Comparison of ENCODE assay signal across 1 cellular context in genomic region chr1:105914403-105914802, GRCh38.
TF ChIP-seq lines count a peak whose summit lies in the region.

No MANE protein-coding gene starts in this region.

TF ChIP-seq in GM23338, 12 proteins besides CTCF, POLR2A, EP300 and RAD21 (continued from another document):
- TF ChIP-seq ZNF462 (CRISPR knock-in tag; IDR thresholded peaks at IDR 0.05) (no peak), EZH2phosphoT487 (IDR thresholded peaks at IDR 0.05; ENCODE audit: unreplicated experiment) (no peak), ZNF114 (CRISPR knock-in tag; IDR thresholded peaks at IDR 0.05) (no peak), CREB1 (CRISPR knock-in tag; IDR thresholded peaks at IDR 0.05; ENCODE audit: low read depth) (no peak)
- TF ChIP-seq, protein P1, sequence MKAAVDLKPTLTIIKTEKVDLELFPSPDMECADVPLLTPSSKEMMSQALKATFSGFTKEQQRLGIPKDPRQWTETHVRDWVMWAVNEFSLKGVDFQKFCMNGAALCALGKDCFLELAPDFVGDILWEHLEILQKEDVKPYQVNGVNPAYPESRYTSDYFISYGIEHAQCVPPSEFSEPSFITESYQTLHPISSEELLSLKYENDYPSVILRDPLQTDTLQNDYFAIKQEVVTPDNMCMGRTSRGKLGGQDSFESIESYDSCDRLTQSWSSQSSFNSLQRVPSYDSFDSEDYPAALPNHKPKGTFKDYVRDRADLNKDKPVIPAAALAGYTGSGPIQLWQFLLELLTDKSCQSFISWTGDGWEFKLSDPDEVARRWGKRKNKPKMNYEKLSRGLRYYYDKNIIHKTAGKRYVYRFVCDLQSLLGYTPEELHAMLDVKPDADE (IDR thresholded peaks at IDR 0.05): no peak
TF ChIP-seq in GM23338: peak in this region for 0.
